9 cellular contexts compared by ENCODE assay signal in genomic region chr7:101884671-101885596, GRCh38.
A peak's percentile ranks its signal among the peaks of the same experiment; 100 is the strongest.
DNase-seq lines count a peak whose midpoint lies in the region; ATAC-seq and TF ChIP-seq lines count a peak whose summit lies in the region.
"Had no signal": no experiment of that assay in that cellular context is flagged by ENCODE, and none has a peak within 500 bp of the region (broad histone marks: within the 10 kb centered on the region; RNA-seq: fewer than 3 reads in every experiment).

No MANE protein-coding gene starts in this region.

- peaks cover 99% of the 10 kb centered on the region for H3K79me2 ChIP-seq in Karpas-422 (ENCODE audit: low read length)

- WGBS in right cardiac atrium, result 70% methylated on average over 13 of the region's 13 CpGs

- H3K9me3 ChIP-seq in Karpas-422 (ENCODE audit: low read length) (no peaks in the 10 kb centered on the region), right cardiac atrium (ENCODE audit: control insufficient read depth, low read length) (no peaks in the 10 kb centered on the region), mucosa of descending colon (no peaks in the 10 kb centered on the region)
- H3K9me3 ChIP-seq: right lobe of liver had no signal

- H3K27ac ChIP-seq in C4-2B (peak overlapping the region; percentile 59), Karpas-422 (ENCODE audit: low read length) (peak overlapping the region; percentile 100), right cardiac atrium (ENCODE audit: low read length) (peak overlapping the region; percentile 53)

- peak overlapping the region; percentile 59 for H3K4me2 ChIP-seq in Karpas-422 (ENCODE audit: low read depth, low read length, poor library complexity, severe bottlenecking)

- intact Hi-C loops in right cardiac atrium (cut with DNase I), result no loop called here
- intact Hi-C loops in mucosa of descending colon (cut with DNase I, micrococcal nuclease), result no loop called here
- intact Hi-C loops in left colon (cut with DNase I, micrococcal nuclease), result no loop called here

- H3K27me3 ChIP-seq in Karpas-422 (ENCODE audit: low read length), result no peaks in the 10 kb centered on the region
- H3K27me3 ChIP-seq in right cardiac atrium (ENCODE audit: control insufficient read depth, insufficient read depth), result no peaks in the 10 kb centered on the region
- H3K27me3 ChIP-seq: right lobe of liver had no signal

- H3K9ac ChIP-seq in Karpas-422 (ENCODE audit: low read length), result peak overlapping the region; percentile 72

- TF ChIP-seq CTCF in C4-2B (conservative IDR thresholded peaks at IDR 0.05) (no peak), mucosa of descending colon (IDR thresholded peaks at IDR 0.05) (no peak)

- DNase-seq in Karpas-422 (peak; percentile 90), right cardiac atrium (no peak), mucosa of descending colon (no peak), left colon (no peak), middle frontal gyrus (ENCODE audit: extremely low spot score, low spot score) (no peak)
- DNase-seq: right lobe of liver had no signal

- peak; percentile 60 for ATAC-seq in GM18907 (IDR thresholded peaks at IDR 0.05; ENCODE audit: unreplicated experiment)
- ATAC-seq in right cardiac atrium, result no peak
- no peak for ATAC-seq in mucosa of descending colon
- no peak for ATAC-seq in activated CD4-positive, CD25-positive, alpha-beta regulatory T cell treated with anti-CD3 and anti-CD28 coated beads, Interleukin-2, amount 50 U/mL, for 24 hours
- ATAC-seq in left colon, result no peak

- H4K20me1 ChIP-seq in Karpas-422 (ENCODE audit: insufficient read depth, low read depth, low read length), result no peaks in the 10 kb centered on the region

- no peaks in the 10 kb centered on the region for H3K9me2 ChIP-seq in Karpas-422 (replicated peaks; ENCODE audit: insufficient read depth, low read length)

- H3K4me1 ChIP-seq in Karpas-422 (ENCODE audit: low read length) (peaks cover 99% of the 10 kb centered on the region), right cardiac atrium (ENCODE audit: control insufficient read depth, insufficient read depth, low read length) (peaks cover 18% of the 10 kb centered on the region), mucosa of descending colon (ENCODE audit: low read depth) (peaks cover 41% of the 10 kb centered on the region)

- H3K36me3 ChIP-seq in Karpas-422 (ENCODE audit: insufficient read depth, low read length) (no peaks in the 10 kb centered on the region), mucosa of descending colon (ENCODE audit: low read depth) (no peaks in the 10 kb centered on the region)
- H3K36me3 ChIP-seq: right lobe of liver had no signal

- H2AFZ ChIP-seq in Karpas-422 (ENCODE audit: low read length), result no peak overlapping the region

- H3K4me3 ChIP-seq in Karpas-422 (ENCODE audit: low read length) (peak overlapping the region; percentile 38; the same call in 1 of the 2 replicates), right cardiac atrium (ENCODE audit: low read length) (no peak overlapping the region), mucosa of descending colon (no peak overlapping the region)
- H3K4me3 ChIP-seq: right lobe of liver had no signal
